Comparison of ENCODE assay signal across 9 cellular contexts in genomic region chr12:128976120-128976519, GRCh38.
DNase-seq lines count a peak whose midpoint lies in the region; ATAC-seq, FAIRE-seq and TF ChIP-seq lines count a peak whose summit lies in the region.
"Had no signal": no experiment of that assay in that cellular context is flagged by ENCODE, and none has a peak within 500 bp of the region (broad histone marks: within the 10 kb centered on the region; RNA-seq: fewer than 3 reads in every experiment).

No MANE protein-coding gene starts in this region.

- H4K20me1 ChIP-seq in DND-41 (ENCODE audit: insufficient read depth, low read length) (no peaks in the 10 kb centered on the region), astrocyte (ENCODE audit: insufficient read depth, low read length) (no peaks in the 10 kb centered on the region)

- intact Hi-C loops in natural killer cell (cut with micrococcal nuclease): no loop called here
- intact Hi-C loops in esophagus muscularis mucosa (cut with DNase I): no loop called here

- H3K36me3 Mint-ChIP-seq in astrocyte (ENCODE audit: low read depth, unreplicated experiment): no peaks in the 10 kb centered on the region
- H3K36me3 Mint-ChIP-seq in natural killer cell: no peaks in the 10 kb centered on the region

- FAIRE-seq in astrocyte (lab: Jason Lieb, UNC): no peak
- no peak for FAIRE-seq in RCC 7860 (lab: Jason Lieb, UNC)
- FAIRE-seq: kidney had no signal

- H3K27me3 ChIP-seq in DND-41 (ENCODE audit: insufficient read depth, low read length, poor library complexity) (no peaks in the 10 kb centered on the region), astrocyte (ENCODE audit: insufficient read depth, low read length) (no peaks in the 10 kb centered on the region), esophagus muscularis mucosa (peaks cover 0 to 79% (median 3%) of the 10 kb centered on the region in 4 donors)

- no peak for TF ChIP-seq EP300 in esophagus muscularis mucosa (IDR thresholded peaks at IDR 0.05)

- ATAC-seq in DND-41 (ENCODE audit: insufficient read depth, low read depth): peak; percentile 73
- ATAC-seq in HG02759 (IDR thresholded peaks at IDR 0.05; ENCODE audit: unreplicated experiment): peak; percentile 69
- peak; percentile 55 to 82 (median 64) for ATAC-seq in natural killer cell
- no peak for ATAC-seq in GM18520 (IDR thresholded peaks at IDR 0.05; ENCODE audit: unreplicated experiment)
- ATAC-seq in GM21381 (IDR thresholded peaks at IDR 0.05; ENCODE audit: unreplicated experiment): no peak

- TF ChIP-seq CTCF in DND-41 (IDR thresholded peaks at IDR 0.05; ENCODE audit: borderline replicate concordance, extremely low read depth, low read length, poor library complexity, severe bottlenecking) (peak; percentile 44), astrocyte (IDR thresholded peaks at IDR 0.05; ENCODE audit: insufficient read depth, low read depth, low read length) (no peak), natural killer cell (IDR thresholded peaks at IDR 0.05) (no peak), esophagus muscularis mucosa (IDR thresholded peaks at IDR 0.05) (no peak)

- no peak overlapping the region for H3K9ac ChIP-seq in DND-41 (ENCODE audit: low read depth, low read length)
- no peak overlapping the region for H3K9ac ChIP-seq in astrocyte (ENCODE audit: low read length)

- no peak overlapping the region for H2AFZ ChIP-seq in DND-41 (ENCODE audit: low read depth, low read length)
- H2AFZ ChIP-seq in astrocyte (ENCODE audit: low read depth, low read length): no peak overlapping the region

- no peak overlapping the region for H3K4me2 ChIP-seq in DND-41 (ENCODE audit: insufficient read depth, low read length)
- H3K4me2 ChIP-seq in astrocyte (ENCODE audit: low read length): peak overlapping the region; percentile 15

- 7% methylated on average over 5 of the region's 14 CpGs for WGBS in esophagus muscularis mucosa

- no peak overlapping the region for H3K4me3 Mint-ChIP-seq in astrocyte (ENCODE audit: unreplicated experiment)
- peak overlapping the region; percentile 25 for H3K4me3 Mint-ChIP-seq in natural killer cell

- H3K36me3 ChIP-seq in DND-41 (ENCODE audit: insufficient read depth, low read length) (no peaks in the 10 kb centered on the region), astrocyte (ENCODE audit: insufficient read depth, low read length) (no peaks in the 10 kb centered on the region), esophagus muscularis mucosa (no peaks in the 10 kb centered on the region)

- H3K4me3 ChIP-seq in DND-41 (ENCODE audit: low read depth in 1 of 2, low read length in 2 of 2) (no peak overlapping the region), astrocyte (ENCODE audit: insufficient read depth, low read depth, low read length) (no peak overlapping the region), esophagus muscularis mucosa (no peak overlapping the region)

- H3K79me2 ChIP-seq in DND-41 (ENCODE audit: insufficient read depth, low read length) (no peaks in the 10 kb centered on the region), astrocyte (ENCODE audit: insufficient read depth, low read length) (no peaks in the 10 kb centered on the region)

- no peak overlapping the region for H3K27ac ChIP-seq in DND-41 (ENCODE audit: low read length)
- no peak overlapping the region for H3K27ac ChIP-seq in astrocyte (ENCODE audit: low read depth, low read length)
- H3K27ac ChIP-seq in esophagus muscularis mucosa (replicated peaks in 1 of 4): no peak overlapping the region

- TF ChIP-seq POLR2A in esophagus muscularis mucosa (IDR thresholded peaks at IDR 0.05; ENCODE audit: low read depth): no peak

- peaks cover 7% of the 10 kb centered on the region for H3K9me3 Mint-ChIP-seq in astrocyte (ENCODE audit: unreplicated experiment)
- H3K9me3 Mint-ChIP-seq in natural killer cell: no peaks in the 10 kb centered on the region

- H3K27ac Mint-ChIP-seq in astrocyte (ENCODE audit: unreplicated experiment) (no peak overlapping the region), natural killer cell (no peak overlapping the region)

- peak; percentile 55 for DNase-seq in DND-41
- DNase-seq in astrocyte (ENCODE audit: low read depth): no peak
- DNase-seq in natural killer cell: no peak
- no peak for DNase-seq in RCC 7860 (ENCODE audit: low spot score)
- no peak for DNase-seq in esophagus muscularis mucosa (ENCODE audit: extremely low spot score)
- DNase-seq: kidney had no signal

- H3K4me1 ChIP-seq in DND-41 (ENCODE audit: insufficient read depth, low read length) (peaks cover 7% of the 10 kb centered on the region; the same call in 1 of the 2 replicates), astrocyte (ENCODE audit: insufficient read depth, low read length) (no peaks in the 10 kb centered on the region), esophagus muscularis mucosa (no peaks in the 10 kb centered on the region)

- H3K27me3 Mint-ChIP-seq in astrocyte (ENCODE audit: low read depth, unreplicated experiment) (no peaks in the 10 kb centered on the region), natural killer cell (ENCODE audit: low read depth in 2 of 2) (peaks cover 36 to 37% of the 10 kb centered on the region in 2 donors)

- H3K4me1 Mint-ChIP-seq in astrocyte (ENCODE audit: low read depth, unreplicated experiment): no peaks in the 10 kb centered on the region
- H3K4me1 Mint-ChIP-seq in natural killer cell: no peaks in the 10 kb centered on the region

- H3K9me3 ChIP-seq in DND-41 (ENCODE audit: insufficient read depth, low read length, severe bottlenecking) (no peaks in the 10 kb centered on the region), astrocyte (ENCODE audit: insufficient read depth, low read depth, low read length) (no peaks in the 10 kb centered on the region), esophagus muscularis mucosa (no peaks in the 10 kb centered on the region)

Comparison
In these comparisons a context has a peak if more than half of its experiments do, and no peak if none do; other contexts are left out.
1. ATAC-seq: peak in DND-41 (single experiment), HG02759 (single experiment) and natural killer cell (3 of 3); none in GM18520 (single experiment) and GM21381 (single experiment).